In the genomic region with DNA sequence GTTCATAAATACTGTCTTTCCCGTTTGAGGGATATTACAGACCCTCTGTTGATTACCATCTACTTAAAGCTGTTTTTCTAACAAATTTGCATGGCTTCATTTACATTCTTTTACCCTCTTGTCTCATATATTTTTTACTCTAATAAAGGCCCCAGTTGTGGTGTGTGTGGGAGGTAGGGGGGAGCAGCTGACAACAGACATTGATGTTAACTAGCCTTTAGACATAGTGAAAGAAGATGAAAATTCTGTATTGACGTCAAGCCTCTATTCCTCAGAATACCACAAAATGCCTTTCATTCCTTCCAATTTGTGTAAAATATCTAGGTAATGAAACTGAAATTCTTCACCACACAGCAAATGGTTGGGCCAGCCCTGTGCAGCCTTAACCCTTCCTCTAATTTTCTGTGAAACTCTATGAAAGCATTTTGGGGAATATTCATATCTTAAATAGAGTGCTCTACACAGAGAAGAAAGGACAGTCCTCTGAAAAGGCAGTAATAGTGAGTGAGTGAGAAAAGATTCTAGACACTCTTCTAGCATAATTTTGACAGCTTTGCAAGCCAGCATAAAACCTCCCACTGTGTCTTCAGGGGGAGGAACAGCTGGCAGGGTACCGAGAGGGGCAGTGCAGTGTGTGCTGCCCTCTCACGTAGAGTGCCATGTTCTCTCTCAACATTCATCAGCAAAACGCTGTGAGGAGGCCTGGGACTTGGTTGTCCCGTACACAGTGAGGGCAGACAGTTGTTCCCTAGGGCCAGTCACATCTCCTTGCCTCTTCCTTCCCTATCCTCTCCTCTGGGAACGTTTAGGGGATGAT, we compare ENCODE assay signal across 8 cellular contexts. TPM values are rescaled to one million over a fixed set of nuclear protein-coding genes. Genes with fewer than 3 reads are reported as not detected.
A peak's percentile ranks its signal among the peaks of the same experiment; 100 is the strongest.
DNase-seq lines count a peak whose midpoint lies in the region; ATAC-seq and TF ChIP-seq lines count a peak whose summit lies in the region.

No MANE protein-coding gene starts in this region.

- POLR2A ChIA-PET in WTC11 (lab: Charles Lee), result interaction anchor here (0.6 kb wide), 1 partner anchor 113 kb away, joined by 6 read pairs; no protein-coding TSS in a partner anchor

- H3K27ac ChIP-seq in KMS-11 (peak overlapping the region; percentile 79), coronary artery (peak overlapping the region; percentile 62 to 84), colonic mucosa (no peak overlapping the region)

- peaks cover 6% of the 10 kb centered on the region for H3K36me3 Mint-ChIP-seq in WTC11

- peak overlapping the region; percentile 89 for H2AFZ ChIP-seq in KMS-11 (ENCODE audit: low read depth)

- H3K4me2 ChIP-seq in KMS-11, result peak overlapping the region; percentile 95

- H3K9me3 Mint-ChIP-seq in WTC11, result no peaks in the 10 kb centered on the region

- no peaks in the 10 kb centered on the region for H3K27me3 Mint-ChIP-seq in WTC11 (ENCODE audit: low read depth)

- H3K79me2 ChIP-seq in KMS-11 (ENCODE audit: insufficient read depth, low read depth), result no peaks in the 10 kb centered on the region

- ATAC-seq in WTC11, result no peak

- 0 out of 2 replicates have a peak, but pooled peaks cover 2% of the 10 kb centered on the region for H3K4me1 Mint-ChIP-seq in WTC11

- peak; percentile 36 for DNase-seq in activated T-cell treated with anti-CD3 and anti-CD28 coated beads for 24 hours (ENCODE audit: low read depth)
- DNase-seq in activated T-cell treated with anti-CD3 and anti-CD28 coated beads, Interleukin-2, amount 50 U/mL, for 1 hour, result no peak
- DNase-seq in coronary artery (ENCODE audit: low spot score), result no peak
- peak; percentile 18 to 48 for DNase-seq in stimulated activated CD4-positive, alpha-beta T cell treated with anti-CD3 and anti-CD28 coated beads, Interleukin-4, amount 100 ng/mL, for 48 hours (ENCODE audit: low read depth in 2 of 2)
- no peak for DNase-seq in colonic mucosa
- DNase-seq in WTC11 (ENCODE audit: low spot score), result no peak
- no peak for DNase-seq in HT-29 (ENCODE audit: low spot score)

- H3K4me1 ChIP-seq in KMS-11 (ENCODE audit: low read depth, poor library complexity, severe bottlenecking) (peaks cover 50% of the 10 kb centered on the region), colonic mucosa (peaks cover 30% of the 10 kb centered on the region)

- no peak overlapping the region for H3K27ac Mint-ChIP-seq in WTC11

- H3K27me3 ChIP-seq in KMS-11 (ENCODE audit: insufficient read depth, low read depth) (no peaks in the 10 kb centered on the region), colonic mucosa (no peaks in the 10 kb centered on the region)

- H3K9ac ChIP-seq in KMS-11, result peak overlapping the region; percentile 3; the same call in 1 of the 2 replicates
- H3K9ac ChIP-seq in colonic mucosa (ENCODE audit: low read depth in 2 of 2, low read length in 2 of 2), result peak overlapping the region in 1 of 2 donors; percentile 9

- H3K4me3 ChIP-seq in KMS-11 (IDR thresholded peaks at IDR 0.05; ENCODE audit: insufficient read depth, low read depth, low read length) (no peak overlapping the region), coronary artery (no peak overlapping the region), colonic mucosa (no peak overlapping the region)

- H3K4me3 Mint-ChIP-seq in WTC11, result no peak overlapping the region

- H4K20me1 ChIP-seq in KMS-11 (ENCODE audit: insufficient read depth), result no peaks in the 10 kb centered on the region

- H3K36me3 ChIP-seq in KMS-11 (ENCODE audit: insufficient read depth) (no peaks in the 10 kb centered on the region), colonic mucosa (peaks cover 9% of the 10 kb centered on the region)

- CTCF ChIA-PET in WTC11 (lab: Charles Lee), result interaction anchor here (0.6 to 2.2 kb wide), 3 partner anchors 19 to 127 kb away, joined by 3 to 7 read pairs (median 3); no protein-coding TSS in a partner anchor

- no peaks in the 10 kb centered on the region for H3K9me3 ChIP-seq in colonic mucosa

- intact Hi-C loops in colonic mucosa (cut with DNase I), result no loop called here

- TF ChIP-seq CTCF in KMS-11 (conservative IDR thresholded peaks at IDR 0.05; ENCODE audit: low read depth, low read length) (no peak), coronary artery (IDR thresholded peaks at IDR 0.05) (no peak), colonic mucosa (IDR thresholded peaks at IDR 0.05) (no peak), WTC11 (IDR thresholded peaks at IDR 0.05) (no peak)

TF ChIP-seq in WTC11, 78 proteins besides CTCF, POLR2A, EP300 and RAD21:
- TF ChIP-seq NR3C1 (CRISPR knock-in tag; conservative IDR thresholded peaks at IDR 0.05; ENCODE audit: low read depth) (no peak), E2F4 (CRISPR knock-in tag; IDR thresholded peaks at IDR 0.05; ENCODE audit: borderline replicate concordance, low read depth) (no peak), FOXK1 (CRISPR knock-in tag; IDR thresholded peaks at IDR 0.05) (no peak), ZNF121 (CRISPR knock-in tag; IDR thresholded peaks at IDR 0.05) (no peak)

RNA-seq across cellular contexts. Expression of gene CERS5, which starts 20.1 kb away (rescaled TPM):
- total RNA-seq in colonic mucosa (10 to 100 TPM; 17.6 to 19.4 TPM), WTC11 (2021) (47.8 to 55.8 TPM (median 51.7 TPM) in 3 replicates)
- 13.9 and 20.5 TPM in 2 replicates for total RNA-seq in HT-29 (2014; rRNA removed; shearing (Covaris generic))

Comparison
In these comparisons a context has a peak if more than half of its experiments do, and no peak if none do; other contexts are left out.
1. DNase-seq: peak in activated T-cell treated with anti-CD3 and anti-CD28 coated beads for 24 hours (single experiment) and stimulated activated CD4-positive, alpha-beta T cell treated with anti-CD3 and anti-CD28 coated beads, Interleukin-4, amount 100 ng/mL, for 48 hours (2 of 2); none in activated T-cell treated with anti-CD3 and anti-CD28 coated beads, Interleukin-2, amount 50 U/mL, for 1 hour (single experiment), coronary artery (single experiment), colonic mucosa (single experiment), WTC11 (single experiment) and HT-29 (single experiment).